ENCODE assay signal across 10 cellular contexts in genomic region chr14:56341766-56342418, GRCh38.
DNase-seq lines count a peak whose midpoint lies in the region; ATAC-seq and TF ChIP-seq lines count a peak whose summit lies in the region.
"Had no signal": no experiment of that assay in that cellular context is flagged by ENCODE, and none has a peak within 500 bp of the region (broad histone marks: within the 10 kb centered on the region; RNA-seq: fewer than 3 reads in every experiment).

No MANE protein-coding gene starts in this region.

- H3K36me3 Mint-ChIP-seq in type B pancreatic cell: no peaks in the 10 kb centered on the region

- intact Hi-C loops in sciatic nerve (cut with DNase I): loop anchor here (10.0 kb wide), 1 partner anchor 627 kb away; no protein-coding TSS in a partner anchor

- peak overlapping the region; percentile 15 for H3K27ac ChIP-seq in cingulate gyrus (ENCODE audit: low read depth, low read length)

- H3K27me3 Mint-ChIP-seq in type B pancreatic cell: no peaks in the 10 kb centered on the region

- no peaks in the 10 kb centered on the region for H3K9me3 Mint-ChIP-seq in type B pancreatic cell

- TF ChIP-seq CTCF in type B pancreatic cell (conservative IDR thresholded peaks at IDR 0.05): no peak

- H3K4me3 Mint-ChIP-seq in type B pancreatic cell: no peak overlapping the region

- no peak for DNase-seq in sciatic nerve (ENCODE audit: low spot score)
- no peak for DNase-seq in type B pancreatic cell (ENCODE audit: extremely low spot score, unreplicated experiment)
- DNase-seq in AG08395 (ENCODE audit: low spot score): no peak
- DNase-seq: NCI-H524 treated with DMSO at 0.1 percent for 48 hours, T1000 had no signal

- H3K4me1 Mint-ChIP-seq in type B pancreatic cell (ENCODE audit: unreplicated experiment): peaks cover 8% of the 10 kb centered on the region

- peak; percentile 40 for ATAC-seq in GM18909 (IDR thresholded peaks at IDR 0.05; ENCODE audit: poor library complexity, unreplicated experiment)
- peak; percentile 40 for ATAC-seq in HG02852 (IDR thresholded peaks at IDR 0.05; ENCODE audit: unreplicated experiment)
- peak; percentile 57 for ATAC-seq in sciatic nerve
- no peak for ATAC-seq in activated CD4-positive, CD25-positive, alpha-beta regulatory T cell treated with anti-CD3 and anti-CD28 coated beads, Interleukin-2, amount 50 U/mL, for 24 hours
- no peak for ATAC-seq in HG02981 (IDR thresholded peaks at IDR 0.05; ENCODE audit: unreplicated experiment)

- H3K27ac Mint-ChIP-seq in type B pancreatic cell: no peak overlapping the region

Comparison
In these comparisons a context has a peak if more than half of its experiments do, and no peak if none do; other contexts are left out.
1. ATAC-seq: peak in GM18909 (single experiment), HG02852 (single experiment) and sciatic nerve (single experiment); none in activated CD4-positive, CD25-positive, alpha-beta regulatory T cell treated with anti-CD3 and anti-CD28 coated beads, Interleukin-2, amount 50 U/mL, for 24 hours (0 of 2) and HG02981 (single experiment).